16 cellular contexts compared by ENCODE assay signal in genomic region chr7:142131439-142131838, GRCh38. TPM values are rescaled to one million over a fixed set of nuclear protein-coding genes. Genes with fewer than 3 reads are reported as not detected.
"Had no signal": no experiment of that assay in that cellular context is flagged by ENCODE, and none has a peak within 500 bp of the region (broad histone marks: within the 10 kb centered on the region; RNA-seq: fewer than 3 reads in every experiment).

No MANE protein-coding gene starts in this region.

- ATAC-seq: left ventricle myocardium superior, T-cell had no signal

- H3K4me1 Mint-ChIP-seq: memory B cell; naive thymus-derived CD8-positive, alpha-beta T cell; stimulated activated naive B cell treated with anti-CD40 and anti-IgM and Interleukin-4, amounts not matched to agents 10 μg/mL and 1 μg/mL and 100 μg/mL, for 72 hours; T-cell had no signal

- H3K27ac Mint-ChIP-seq: activated T-cell treated with anti-CD3 and anti-CD28 coated beads, Interleukin-2, amount 50 U/mL, for 24 hours; memory B cell; naive thymus-derived CD8-positive, alpha-beta T cell; stimulated activated naive B cell treated with anti-CD40 and anti-IgM and Interleukin-4, amounts not matched to agents 10 μg/mL and 1 μg/mL and 100 μg/mL, for 72 hours; T-cell had no signal

- H3K4me3 Mint-ChIP-seq: activated T-cell treated with anti-CD3 and anti-CD28 coated beads, Interleukin-2, amount 50 U/mL, for 24 hours; memory B cell; naive thymus-derived CD8-positive, alpha-beta T cell; stimulated activated naive B cell treated with anti-CD40 and anti-IgM and Interleukin-4, amounts not matched to agents 10 μg/mL and 1 μg/mL and 100 μg/mL, for 72 hours; T-cell had no signal

- H3K9me3 Mint-ChIP-seq: activated T-cell treated with anti-CD3 and anti-CD28 coated beads, Interleukin-2, amount 50 U/mL, for 24 hours; naive thymus-derived CD8-positive, alpha-beta T cell; T-cell had no signal

- H3K36me3 Mint-ChIP-seq: memory B cell; naive thymus-derived CD8-positive, alpha-beta T cell; stimulated activated naive B cell treated with anti-CD40 and anti-IgM and Interleukin-4, amounts not matched to agents 10 μg/mL and 1 μg/mL and 100 μg/mL, for 72 hours; T-cell had no signal

- DNase-seq: activated CD4-positive, alpha-beta T cell treated with anti-CD3 and anti-CD28 coated beads for 4 hours; activated effector memory CD4-positive, alpha-beta T cell treated with anti-CD3 and anti-CD28 coated beads, Interleukin-2, amount 50 U/mL, for 16 hours; activated T-cell treated with anti-CD3 and anti-CD28 coated beads, Interleukin-2, amount 50 U/mL, for 24 hours; cerebellar nuclear complex; effector memory CD4-positive, alpha-beta T cell; foreskin melanocyte; left ventricle myocardium superior; mucosa of descending colon; stimulated activated CD4-positive, alpha-beta T cell treated with anti-CD3 and anti-CD28 coated beads, Interleukin-2, amount 100 ng/mL, for 48 hours; stimulated activated naive B cell treated with anti-CD40 and anti-IgM and Interleukin-4, amounts not matched to agents 10 μg/mL and 1 μg/mL and 100 μg/mL, for 72 hours; substantia nigra; T-cell had no signal

RNA-seq across cellular contexts. Expression of gene MGAM2, which starts 19.9 kb away (rescaled TPM):
- total RNA-seq: ascending aorta; naive thymus-derived CD8-positive, alpha-beta T cell; T-cell; vagina had no signal
